Comparison of ENCODE assay signal across 1 cellular context in genomic region chr3:8741581-8742355, GRCh38.
TF ChIP-seq lines count a peak whose summit lies in the region.

No MANE protein-coding gene starts in this region.

TF ChIP-seq in HepG2, 621 proteins besides CTCF, POLR2A, EP300 and RAD21 (continued from another document and continues in another):
- TF ChIP-seq ZNF691 (CRISPR knock-in tag; IDR thresholded peaks at IDR 0.05; ENCODE audit: borderline replicate concordance, low read depth), result no peak
- no peak for TF ChIP-seq ZNF496 (CRISPR knock-in tag; IDR thresholded peaks at IDR 0.05; ENCODE audit: insufficient replicate concordance)
- TF ChIP-seq MLXIP (CRISPR knock-in tag; IDR thresholded peaks at IDR 0.05; ENCODE audit: borderline replicate concordance), result no peak
- peak; percentile 98 for TF ChIP-seq FOSL2 (CRISPR knock-in tag; IDR thresholded peaks at IDR 0.05)
- TF ChIP-seq ZNF136 (CRISPR knock-in tag; IDR thresholded peaks at IDR 0.05; ENCODE audit: low read depth), result no peak
- no peak for TF ChIP-seq ZBTB10 (CRISPR knock-in tag; IDR thresholded peaks at IDR 0.05; ENCODE audit: borderline replicate concordance)
- TF ChIP-seq HNF4A (CRISPR knock-in tag; IDR thresholded peaks at IDR 0.05), result peak; percentile 33; the same call in 1 of the 2 replicates
- TF ChIP-seq MED1 (CRISPR knock-in tag; IDR thresholded peaks at IDR 0.05), result no peak
- TF ChIP-seq NFATC3 (CRISPR knock-in tag; IDR thresholded peaks at IDR 0.05), result no peak
- no peak for TF ChIP-seq PHF8 (CRISPR knock-in tag; IDR thresholded peaks at IDR 0.05)
- TF ChIP-seq PAWR (CRISPR knock-in tag; IDR thresholded peaks at IDR 0.05; ENCODE audit: borderline replicate concordance), result no peak
- no peak for TF ChIP-seq PPARG (CRISPR knock-in tag; conservative IDR thresholded peaks at IDR 0.05)
- TF ChIP-seq THAP9 (CRISPR knock-in tag; IDR thresholded peaks at IDR 0.05; ENCODE audit: borderline replicate concordance), result no peak
- TF ChIP-seq ZNF607 (CRISPR knock-in tag; IDR thresholded peaks at IDR 0.05; ENCODE audit: borderline replicate concordance), result no peak
- peak; percentile 27; the same call in 1 of the 2 replicates for TF ChIP-seq HMG20A (CRISPR knock-in tag; IDR thresholded peaks at IDR 0.05; ENCODE audit: borderline replicate concordance)
- TF ChIP-seq REST (IDR thresholded peaks at IDR 0.05; ENCODE audit: borderline replicate concordance in 1 of 2, low read depth in 1 of 2, low read length in 2 of 2), result peak in 1 of 2 experiments; percentile 77; a peak in 2 of 4 replicates
- peak; percentile 71; the same call in 1 of the 2 replicates for TF ChIP-seq ARID5B (CRISPR knock-in tag; IDR thresholded peaks at IDR 0.05)
- no peak for TF ChIP-seq ZNF784 (CRISPR knock-in tag; IDR thresholded peaks at IDR 0.05; ENCODE audit: borderline replicate concordance)
- no peak for TF ChIP-seq ZNF234 (CRISPR knock-in tag; conservative IDR thresholded peaks at IDR 0.05)
- no peak for TF ChIP-seq ZNF746 (CRISPR knock-in tag; IDR thresholded peaks at IDR 0.05)
- TF ChIP-seq ZNF407 (CRISPR knock-in tag; IDR thresholded peaks at IDR 0.05; ENCODE audit: not compliant biosample characterization), result no peak
- no peak for TF ChIP-seq ESRRA (CRISPR knock-in tag; IDR thresholded peaks at IDR 0.05; ENCODE audit: low read depth)
- no peak for TF ChIP-seq ZBTB38 (CRISPR knock-in tag; IDR thresholded peaks at IDR 0.05)
- no peak for TF ChIP-seq ONECUT2 (CRISPR knock-in tag; IDR thresholded peaks at IDR 0.05)
- peak; percentile 69 for TF ChIP-seq GATAD2A (CRISPR knock-in tag; IDR thresholded peaks at IDR 0.05)
- no peak for TF ChIP-seq KMT2A (CRISPR knock-in tag; IDR thresholded peaks at IDR 0.05)
